ENCODE assay signal across 34 cellular contexts in genomic region chr20:60316759-60317158, GRCh38.
"Had no signal": no experiment of that assay in that cellular context is flagged by ENCODE, and none has a peak within 500 bp of the region (broad histone marks: within the 10 kb centered on the region; RNA-seq: fewer than 3 reads in every experiment).

No MANE protein-coding gene starts in this region.

- H3K4me1 ChIP-seq: esophagus squamous epithelium, gastroesophageal sphincter had no signal

- H3K27me3 ChIP-seq: brain microvascular endothelial cell, esophagus squamous epithelium had no signal

- DNase-seq: activated B cell treated with CpG ODN at 0.5 μM for 24 hours; activated CD4-positive, alpha-beta memory T cell treated with anti-CD3 and anti-CD28 coated beads for 36 hours; activated CD4-positive, alpha-beta T cell treated with anti-CD3 and anti-CD28 coated beads, Interleukin-2, amount 10 ng/mL, durations not matched to agents 24 days and 14 days; activated CD8-positive, alpha-beta memory T cell treated with anti-CD3 and anti-CD28 coated beads, Interleukin-2, amount 10 ng/mL, durations not matched to agents 7 days and 5 days; activated CD8-positive, alpha-beta memory T cell treated with anti-CD3 and anti-CD28 coated beads, Interleukin-2, amount 50 U/mL, for 4 hours; activated CD8-positive, alpha-beta T cell treated with anti-CD3 and anti-CD28 coated beads, Interleukin-2, amount 10 ng/mL, durations not matched to agents 7 days and 5 days; activated effector memory CD4-positive, alpha-beta T cell treated with anti-CD3 and anti-CD28 coated beads, Interleukin-2, amount 50 U/mL, for 16 hours; activated naive CD4-positive, alpha-beta T cell; activated naive CD4-positive, alpha-beta T cell treated with anti-CD3 and anti-CD28 coated beads, Interleukin-2, amount 50 U/mL, for 16 hours; activated T-cell treated with anti-CD3 and anti-CD28 coated beads, Interleukin-2, amount 50 U/mL, for 1 hour; activated T-cell treated with anti-CD3 and anti-CD28 coated beads, Interleukin-2, amount 50 U/mL, for 48 hours; amniotic stem cell; brain microvascular endothelial cell; caudate nucleus; cortex of kidney; dermis blood vessel endothelial cell; effector CD4-positive, alpha-beta T cell; effector memory CD8-positive, alpha-beta T cell; esophagus squamous epithelium; foreskin melanocyte; T-cell; T1000; WERI-Rb-1 had no signal

- H3K27me3 Mint-ChIP-seq: activated B cell treated with CpG ODN at 0.5 μM for 24 hours; activated CD4-positive, alpha-beta memory T cell treated with anti-CD3 and anti-CD28 coated beads for 36 hours; activated CD4-positive, alpha-beta T cell treated with anti-CD3 and anti-CD28 coated beads, Interleukin-2, amount 10 ng/mL, durations not matched to agents 24 days and 14 days; activated CD8-positive, alpha-beta memory T cell treated with anti-CD3 and anti-CD28 coated beads, Interleukin-2, amount 10 ng/mL, durations not matched to agents 7 days and 5 days; activated naive CD8-positive, alpha-beta T cell; T-cell had no signal

- H3K4me1 Mint-ChIP-seq: activated B cell treated with CpG ODN at 0.5 μM for 24 hours; activated CD4-positive, alpha-beta T cell treated with anti-CD3 and anti-CD28 coated beads, Interleukin-2, amount 10 ng/mL, durations not matched to agents 24 days and 14 days; activated CD8-positive, alpha-beta memory T cell treated with anti-CD3 and anti-CD28 coated beads, Interleukin-2, amount 10 ng/mL, durations not matched to agents 7 days and 5 days; T-cell had no signal

- H3K9me3 ChIP-seq: esophagus squamous epithelium, gastroesophageal sphincter had no signal

- ATAC-seq: activated CD4-positive, CD25-positive, alpha-beta regulatory T cell treated with anti-CD3 and anti-CD28 coated beads, Interleukin-2, amount 50 U/mL, for 24 hours; activated CD8-positive, alpha-beta memory T cell treated with anti-CD3 and anti-CD28 coated beads, Interleukin-2, amount 10 ng/mL, durations not matched to agents 7 days and 5 days; activated CD8-positive, alpha-beta T cell treated with anti-CD3 and anti-CD28 coated beads, Interleukin-2, amount 10 ng/mL, durations not matched to agents 7 days and 5 days; effector memory CD8-positive, alpha-beta T cell; gastroesophageal sphincter; T-cell had no signal

- H3K27ac ChIP-seq: brain microvascular endothelial cell, epithelial cell of prostate, esophagus squamous epithelium, gastroesophageal sphincter, WERI-Rb-1 had no signal

- FAIRE-seq: astrocyte, colon, endometrium, endothelial cell of umbilical vein had no signal

- H3K36me3 ChIP-seq: brain microvascular endothelial cell, esophagus squamous epithelium, gastroesophageal sphincter, WERI-Rb-1 had no signal

- H3K9me3 Mint-ChIP-seq: activated CD4-positive, alpha-beta memory T cell treated with anti-CD3 and anti-CD28 coated beads for 36 hours; activated T-helper 2 cell treated with anti-CD3 and anti-CD28 coated beads, Interferon-gamma antibody, Interleukin-2, Interleukin-4, amounts not matched to agents 10 μg/mL and 5 μg/mL and 100 μg/mL, durations not matched to agents 14 hours and 24 hours and 36 hours; T-cell; T-helper 1 cell treated with Interleukin-12 subunit alpha and Interleukin-12 subunit beta and Interleukin-4 antibody, amounts not matched to agents 30 μg/mL and 1 μg/mL, for 36 hours had no signal

- H3K4me3 Mint-ChIP-seq: activated B cell treated with CpG ODN at 0.5 μM for 24 hours; activated CD4-positive, alpha-beta memory T cell treated with anti-CD3 and anti-CD28 coated beads for 36 hours; activated CD4-positive, alpha-beta T cell treated with anti-CD3 and anti-CD28 coated beads, Interleukin-2, amount 10 ng/mL, durations not matched to agents 24 days and 14 days; activated CD8-positive, alpha-beta memory T cell treated with anti-CD3 and anti-CD28 coated beads, Interleukin-2, amount 10 ng/mL, durations not matched to agents 7 days and 5 days; activated CD8-positive, alpha-beta T cell treated with anti-CD3 and anti-CD28 coated beads, Interleukin-2, amount 10 ng/mL, durations not matched to agents 7 days and 5 days; activated naive CD8-positive, alpha-beta T cell; activated T-helper 1 cell treated with anti-CD3 and anti-CD28 coated beads, Interleukin-12 subunit alpha, Interleukin-12 subunit beta, Interleukin-2, Interleukin-4 antibody, amounts not matched to agents 30 ng/mL and 10 ng/mL and 1 ng/mL, durations not matched to agents 14 hours and 24 hours and 36 hours; effector memory CD8-positive, alpha-beta T cell; T-cell; T-helper 1 cell treated with Interleukin-12 subunit alpha and Interleukin-12 subunit beta and Interleukin-4 antibody, amounts not matched to agents 30 μg/mL and 1 μg/mL, for 36 hours had no signal

- H3K27ac Mint-ChIP-seq: activated B cell treated with CpG ODN at 0.5 μM for 24 hours; activated CD4-positive, alpha-beta memory T cell treated with anti-CD3 and anti-CD28 coated beads for 36 hours; activated CD4-positive, alpha-beta T cell treated with anti-CD3 and anti-CD28 coated beads, Interleukin-2, amount 10 ng/mL, durations not matched to agents 24 days and 14 days; activated CD8-positive, alpha-beta memory T cell treated with anti-CD3 and anti-CD28 coated beads, Interleukin-2, amount 10 ng/mL, durations not matched to agents 7 days and 5 days; activated CD8-positive, alpha-beta T cell treated with anti-CD3 and anti-CD28 coated beads, Interleukin-2, amount 10 ng/mL, durations not matched to agents 7 days and 5 days; activated naive CD8-positive, alpha-beta T cell; activated T-helper 1 cell treated with anti-CD3 and anti-CD28 coated beads, Interleukin-12 subunit alpha, Interleukin-12 subunit beta, Interleukin-2, Interleukin-4 antibody, amounts not matched to agents 30 ng/mL and 10 ng/mL and 1 ng/mL, durations not matched to agents 14 hours and 24 hours and 36 hours; activated T-helper 2 cell treated with anti-CD3 and anti-CD28 coated beads, Interferon-gamma antibody, Interleukin-2, Interleukin-4, amounts not matched to agents 10 μg/mL and 5 μg/mL and 100 μg/mL, durations not matched to agents 14 hours and 24 hours and 36 hours; effector memory CD8-positive, alpha-beta T cell; T-cell; T-helper 1 cell treated with Interleukin-12 subunit alpha and Interleukin-12 subunit beta and Interleukin-4 antibody, amounts not matched to agents 30 μg/mL and 1 μg/mL, for 36 hours had no signal

- H3K36me3 Mint-ChIP-seq: activated CD8-positive, alpha-beta memory T cell treated with anti-CD3 and anti-CD28 coated beads, Interleukin-2, amount 10 ng/mL, durations not matched to agents 7 days and 5 days; activated naive CD8-positive, alpha-beta T cell; T-cell had no signal

- H3K4me3 ChIP-seq: esophagus squamous epithelium, gastroesophageal sphincter had no signal
